In the genomic region with DNA sequence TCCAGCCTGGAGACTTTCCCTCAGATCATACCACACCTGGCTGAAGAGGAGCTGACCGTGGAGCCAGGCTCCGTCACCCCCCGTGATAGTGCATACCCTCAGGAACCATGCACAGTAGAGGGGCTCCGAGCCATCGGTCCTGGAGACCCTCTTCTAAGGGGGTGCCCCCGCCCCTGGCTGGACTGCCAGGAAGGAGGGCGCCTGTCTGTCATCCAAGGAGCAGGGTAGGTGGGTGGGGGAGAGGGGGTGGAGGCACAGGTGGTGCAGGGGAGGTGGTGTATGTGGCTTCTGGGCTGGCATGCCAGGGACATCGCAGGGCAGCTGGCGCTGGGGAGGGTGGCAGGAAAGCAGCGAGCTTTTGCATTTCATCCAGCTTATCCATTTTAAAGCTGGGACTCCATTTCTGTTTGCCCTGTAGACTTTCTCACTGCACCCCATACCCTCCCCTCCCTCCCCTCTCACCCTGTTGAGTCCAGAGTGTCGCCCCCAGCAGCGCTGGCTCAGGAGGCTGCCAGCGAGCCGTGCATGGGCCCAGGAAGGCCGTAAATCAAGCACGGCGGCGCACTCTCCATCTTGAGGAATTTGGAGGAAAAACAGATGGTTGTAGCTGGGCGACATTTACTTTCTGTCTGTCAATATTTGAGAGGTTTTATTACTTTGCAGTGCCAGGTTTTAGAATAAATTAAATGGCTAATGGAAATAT, we compare ENCODE assay signal across 11 cellular contexts. TPM values are rescaled to one million over a fixed set of nuclear protein-coding genes. Genes with fewer than 3 reads are reported as not detected.
DNase-seq lines count a peak whose midpoint lies in the region; TF ChIP-seq lines count a peak whose summit lies in the region.
"Had no signal": no experiment of that assay in that cellular context is flagged by ENCODE, and none has a peak within 500 bp of the region (broad histone marks: within the 10 kb centered on the region; RNA-seq: fewer than 3 reads in every experiment).

No MANE protein-coding gene starts in this region.

- H4K20me1 ChIP-seq in fibroblast of lung (ENCODE audit: control insufficient read depth, extremely low read depth, insufficient read depth, low read length): no peaks in the 10 kb centered on the region

- no peaks in the 10 kb centered on the region for H3K27me3 ChIP-seq in fibroblast of lung (ENCODE audit: control insufficient read depth, insufficient read depth, low read length)
- no peaks in the 10 kb centered on the region for H3K27me3 ChIP-seq in prostate gland (replicated peaks; ENCODE audit: insufficient read depth)

- DNase-seq in AG08395 (ENCODE audit: low spot score): peak; percentile 46
- DNase-seq in NCI-H2171 (lab: John Stamatoyannopoulos, UW): peak; percentile 29
- DNase-seq in fibroblast of lung (ENCODE audit: low read depth in 2 of 2): peak in 1 of 2 donors; percentile 61
- peak; percentile 45 for DNase-seq in prostate gland (ENCODE audit: low spot score)
- DNase-seq in retina: no peak
- DNase-seq in stimulated activated CD8-positive, alpha-beta memory T cell treated with anti-CD3 and anti-CD28 coated beads, Interleukin-4, amount 100 ng/mL, for 48 hours: no peak
- DNase-seq in activated T-cell treated with anti-CD3 and anti-CD28 coated beads, Interleukin-2, amount 50 U/mL, for 1 hour: no peak
- no peak for DNase-seq in NCI-H2081 (lab: John Stamatoyannopoulos, UW)
- DNase-seq: activated CD4-positive, alpha-beta T cell treated with anti-CD3 and anti-CD28 coated beads, Interleukin-2, amount 50 U/mL, for 4 hours; erythroblast; NCI-H2029 had no signal

- no peak for TF ChIP-seq POLR2A in prostate gland (IDR thresholded peaks at IDR 0.05)

- no peak overlapping the region for H3K27ac ChIP-seq in fibroblast of lung (ENCODE audit: insufficient read depth, low read length)
- H3K27ac ChIP-seq in prostate gland: peak overlapping the region; percentile 45 to 70

- no peak overlapping the region for H3K9ac ChIP-seq in fibroblast of lung (ENCODE audit: insufficient read depth, low read length)

- 34% methylated on average over 19 of the region's 19 CpGs for WGBS in prostate gland

- no peaks in the 10 kb centered on the region for H3K36me3 ChIP-seq in fibroblast of lung (ENCODE audit: control insufficient read depth, insufficient read depth, low read length)
- H3K36me3 ChIP-seq in prostate gland: no peaks in the 10 kb centered on the region

- TF ChIP-seq CTCF in fibroblast of lung (conservative IDR thresholded peaks at IDR 0.05 in 1 of 2, IDR thresholded peaks at IDR 0.05 in 1 of 2; ENCODE audit: low read depth in 1 of 2, low read length in 2 of 2): no peak
- no peak for TF ChIP-seq CTCF in prostate gland (IDR thresholded peaks at IDR 0.05)

- intact Hi-C loops in prostate gland (cut with DNase I): no loop called here

- H3K4me1 ChIP-seq in fibroblast of lung (ENCODE audit: control insufficient read depth, extremely low read depth, insufficient read depth, low read length): peaks cover 23% of the 10 kb centered on the region
- peaks cover 23% of the 10 kb centered on the region for H3K4me1 ChIP-seq in prostate gland (replicated peaks)

- no peaks in the 10 kb centered on the region for H3K79me2 ChIP-seq in fibroblast of lung (ENCODE audit: control insufficient read depth, insufficient read depth, low read length)

- H3K9me3 ChIP-seq in fibroblast of lung (ENCODE audit: control insufficient read depth, insufficient read depth, low read depth, low read length) (no peaks in the 10 kb centered on the region), prostate gland (no peaks in the 10 kb centered on the region)

- H3K4me3 ChIP-seq in fibroblast of lung (replicated peaks in 1 of 4; ENCODE audit: control extremely low read depth in 1 of 4, insufficient read depth in 1 of 4, low read depth in 3 of 4, low read length in 4 of 4): no peak overlapping the region
- no peak overlapping the region for H3K4me3 ChIP-seq in prostate gland

- H2AFZ ChIP-seq in fibroblast of lung (ENCODE audit: low read length): no peak overlapping the region

- peak overlapping the region; percentile 54 for H3K4me2 ChIP-seq in fibroblast of lung (ENCODE audit: extremely low read depth, insufficient read depth, low read length)

RNA-seq across cellular contexts. Expression of gene HS6ST1, which starts 56.2 kb away (rescaled TPM):
- total RNA-seq in fibroblast of lung (26.7 and 59.9 TPM in 2 replicates), prostate gland (100 to 1,000 TPM in 1 of 2 donors, 10 to 100 TPM in 1; 69.0 to 233 TPM)
- polyA plus RNA-seq in fibroblast of lung: 16.1 and 16.6 TPM in 2 replicates
- 37.2 and 37.3 TPM in 2 replicates for polyA plus RNA-seq in fibroblast of lung (2012)
- 31.5 and 35.7 TPM in 2 replicates for polyA minus RNA-seq in fibroblast of lung (ENCODE audit: low replicate concordance)

Comparison
In these comparisons a context has a peak if more than half of its experiments do, and no peak if none do; other contexts are left out.
1. DNase-seq: peak in AG08395 (single experiment), NCI-H2171 (single experiment) and prostate gland (single experiment); none in retina (single experiment), stimulated activated CD8-positive, alpha-beta memory T cell treated with anti-CD3 and anti-CD28 coated beads, Interleukin-4, amount 100 ng/mL, for 48 hours (single experiment), activated T-cell treated with anti-CD3 and anti-CD28 coated beads, Interleukin-2, amount 50 U/mL, for 1 hour (single experiment) and NCI-H2081 (0 of 2).